In genomic region chr4:184902550-184902949, GRCh38 we compare ENCODE assay signal across 20 cellular contexts.
DNase-seq lines count a peak whose midpoint lies in the region; ATAC-seq, FAIRE-seq and TF ChIP-seq lines count a peak whose summit lies in the region.
"Had no signal": no experiment of that assay in that cellular context is flagged by ENCODE, and none has a peak within 500 bp of the region (broad histone marks: within the 10 kb centered on the region; RNA-seq: fewer than 3 reads in every experiment).

No MANE protein-coding gene starts in this region.

- no peak overlapping the region for H2AFZ ChIP-seq in K562 (ENCODE audit: low read depth, low read length)
- no peak overlapping the region for H2AFZ ChIP-seq in HepG2 (ENCODE audit: low read length)

- FAIRE-seq in K562 (lab: Jason Lieb, UNC) (no peak), HepG2 (lab: Jason Lieb, UNC) (no peak)
- FAIRE-seq: A549, D721Med, G401.6, GM12891, GM19239 had no signal

- TF ChIP-seq RAD21 in K562 (CRISPR knock-in tag; conservative IDR thresholded peaks at IDR 0.05 in 1 of 2, IDR thresholded peaks at IDR 0.05 in 1 of 2) (no peak), HepG2 (CRISPR knock-in tag; IDR thresholded peaks at IDR 0.05) (no peak)

- CTCF ChIA-PET in K562 (lab: Yijun Ruan, JAX; ENCODE audit: low intra/inter-chr PET ratio) (no interaction called here), HepG2 (lab: Yijun Ruan, JAX; ENCODE audit: low intra/inter-chr PET ratio, low total read pairs) (no interaction called here)

- H3K9ac ChIP-seq in K562 (ENCODE audit: insufficient read depth in 1 of 2, low read depth in 2 of 2, low read length in 2 of 2) (no peak overlapping the region), HepG2 (ENCODE audit: insufficient read depth, low read depth, low read length) (no peak overlapping the region)
- H3K9ac ChIP-seq: BLaER1 treated with 17β-estradiol and CSF1 and Interleukin-3, amounts not matched to agents 10 nM and 100 nM had no signal

- intact Hi-C loops in K562 (cut with micrococcal nuclease) (loop anchor here (10.0 kb wide), 1 partner anchor 78 kb away; the partner anchor contains the start of gene ACSL1), HepG2 (cut with micrococcal nuclease; ENCODE audit: unreplicated experiment) (no loop called here), right lobe of liver (cut with DNase I) (no loop called here), ascending aorta (cut with DNase I) (no loop called here)

- H3K79me2 ChIP-seq in K562 (ENCODE audit: control insufficient read depth, insufficient read depth, low read length) (no peaks in the 10 kb centered on the region), HepG2 (ENCODE audit: insufficient read depth, low read length) (no peaks in the 10 kb centered on the region)

- H3K4me1 ChIP-seq in K562 (replicated peaks in 1 of 2; ENCODE audit: control insufficient read depth in 2 of 2, insufficient read depth in 2 of 2, low read length in 2 of 2) (no peaks in the 10 kb centered on the region; a peak in 1 of 5 replicates), HepG2 (ENCODE audit: insufficient read depth, low read length) (peaks cover 21% of the 10 kb centered on the region; the same call in 1 of the 2 replicates), right lobe of liver (peaks cover 0 to 55% (median 16%) of the 10 kb centered on the region in 4 donors), ascending aorta (no peaks in the 10 kb centered on the region)
- H3K4me1 ChIP-seq: A549, Caco-2 had no signal

- H3K9me3 ChIP-seq in K562 (replicated peaks; ENCODE audit: control insufficient read depth, insufficient read depth, low read depth, low read length), result no peaks in the 10 kb centered on the region
- no peaks in the 10 kb centered on the region for H3K9me3 ChIP-seq in HepG2 (ENCODE audit: low read length)
- no peaks in the 10 kb centered on the region for H3K9me3 ChIP-seq in right lobe of liver
- no peaks in the 10 kb centered on the region for H3K9me3 ChIP-seq in ascending aorta
- H3K9me3 ChIP-seq: A549, Caco-2 had no signal

- ATAC-seq in K562 (no peak), HepG2 (no peak), right lobe of liver (peak; percentile 5 to 23 (median 20)), esophagus mucosa (no peak)
- ATAC-seq: A549; CD8-positive, alpha-beta T cell had no signal

- DNase-seq in K562 (ENCODE audit: extremely low read depth in 1 of 4, low spot score in 3 of 4), result no peak
- DNase-seq in HepG2 (ENCODE audit: low spot score), result no peak
- no peak for DNase-seq in right lobe of liver
- DNase-seq in ascending aorta (ENCODE audit: low spot score in 2 of 2), result no peak
- DNase-seq: AML-193; Caco-2; Calu3; CD4-positive, alpha-beta T cell; CD8-positive, alpha-beta T cell; DMS79 treated with DMSO at 0.1 percent for 48 hours; GF-D8 had no signal

- no peaks in the 10 kb centered on the region for H3K9me1 ChIP-seq in K562 (ENCODE audit: control insufficient read depth, insufficient read depth, low read length)

- POLR2A ChIA-PET in K562 (lab: Yijun Ruan, JAX) (no interaction called here), HepG2 (lab: Yijun Ruan, JAX) (interaction anchor here (1.3 kb wide), 1 partner anchor 89 kb away, joined by 4 read pairs; no protein-coding TSS in a partner anchor)

- TF ChIP-seq POLR2A in K562 (conservative IDR thresholded peaks at IDR 0.05) (no peak), HepG2 (IDR thresholded peaks at IDR 0.05; ENCODE audit: insufficient read depth in 1 of 2, low read depth in 2 of 2, low read length in 2 of 2) (no peak), right lobe of liver (IDR thresholded peaks at IDR 0.05) (no peak)

- TF ChIP-seq CTCF in K562 (IDR thresholded peaks at IDR 0.05 in 2 of 3, conservative IDR thresholded peaks at IDR 0.05 in 1 of 3; ENCODE audit: insufficient read depth in 2 of 3, low read depth in 1 of 3, low read length in 3 of 3) (no peak), HepG2 (CRISPR knock-in tag; IDR thresholded peaks at IDR 0.05) (no peak), right lobe of liver (IDR thresholded peaks at IDR 0.05) (no peak), ascending aorta (IDR thresholded peaks at IDR 0.05) (no peak)

- H3K27me3 ChIP-seq in K562 (ENCODE audit: control insufficient read depth in 2 of 2, insufficient read depth in 2 of 2, low read length in 2 of 2) (peaks cover 3 to 34% of the 10 kb centered on the region in 2 experiments), HepG2 (ENCODE audit: control insufficient read depth in 1 of 2, insufficient read depth in 2 of 2, low read length in 2 of 2) (peaks cover 0 to 4% of the 10 kb centered on the region in 2 experiments; a peak in 2 of 5 replicates), right lobe of liver (no peaks in the 10 kb centered on the region), ascending aorta (no peaks in the 10 kb centered on the region)
- H3K27me3 ChIP-seq: BLaER1 treated with 17β-estradiol and CSF1 and Interleukin-3, amounts not matched to agents 10 nM and 100 nM had no signal

- no peak overlapping the region for H3K4me3 ChIP-seq in K562
- H3K4me3 ChIP-seq in HepG2 (replicated peaks in 1 of 3; ENCODE audit: insufficient read depth in 1 of 3, low read depth in 2 of 3, low read length in 3 of 3), result no peak overlapping the region
- no peak overlapping the region for H3K4me3 ChIP-seq in right lobe of liver
- H3K4me3 ChIP-seq in ascending aorta, result no peak overlapping the region
- H3K4me3 ChIP-seq: A549; BLaER1 treated with 17β-estradiol and CSF1 and Interleukin-3, amounts not matched to agents 10 nM and 100 nM had no signal

- H3K27ac ChIP-seq in K562 (ENCODE audit: extremely low read depth, low read depth, low read length) (no peak overlapping the region), HepG2 (ENCODE audit: extremely low read length, insufficient read depth, low read length) (no peak overlapping the region), right lobe of liver (peak overlapping the region; percentile 18 to 96 (median 55)), ascending aorta (no peak overlapping the region)
- H3K27ac ChIP-seq: 22Rv1; A549; BLaER1 treated with 17β-estradiol and CSF1 and Interleukin-3, amounts not matched to agents 10 nM and 100 nM; C4-2B had no signal

- H3K4me2 ChIP-seq in K562 (ENCODE audit: insufficient read depth, low read length) (no peak overlapping the region), HepG2 (ENCODE audit: low read depth, low read length) (no peak overlapping the region)
- H3K4me2 ChIP-seq: A549; BLaER1 treated with 17β-estradiol and CSF1 and Interleukin-3, amounts not matched to agents 10 nM and 100 nM had no signal

- 15% methylated on average over 2 of the region's 2 CpGs for WGBS in K562 (ENCODE audit: insufficient coverage, low coverage, missing lambda C conversion rate)
- WGBS in HepG2 (ENCODE audit: low lambda C conversion rate), result 38% methylated on average over 2 of the region's 2 CpGs
- WGBS in right lobe of liver (ENCODE audit: insufficient coverage, low coverage, low lambda C conversion rate, missing lambda C conversion rate), result 64% methylated on average over 2 of the region's 2 CpGs

- in situ Hi-C loops in K562 (cut with MboI), result no loop called here
- in situ Hi-C loops in HepG2 (cut with HindIII; ENCODE audit: extremely low pct_ligation_motif_present, low pct_unique_long_range_greater_than_20kb), result no loop called here

- H4K20me1 ChIP-seq in K562 (replicated peaks; ENCODE audit: control insufficient read depth, insufficient read depth, low read length), result no peaks in the 10 kb centered on the region
- H4K20me1 ChIP-seq in HepG2 (ENCODE audit: insufficient read depth, low read length), result no peaks in the 10 kb centered on the region
- H4K20me1 ChIP-seq: BLaER1 treated with 17β-estradiol and CSF1 and Interleukin-3, amounts not matched to agents 10 nM and 100 nM had no signal

- no peaks in the 10 kb centered on the region for H3K36me3 ChIP-seq in K562 (ENCODE audit: control insufficient read depth, insufficient read depth, low read length)
- H3K36me3 ChIP-seq in HepG2 (replicated peaks in 1 of 2; ENCODE audit: control insufficient read depth in 1 of 2, insufficient read depth in 2 of 2, low read length in 2 of 2), result no peaks in the 10 kb centered on the region
- no peaks in the 10 kb centered on the region for H3K36me3 ChIP-seq in right lobe of liver
- no peaks in the 10 kb centered on the region for H3K36me3 ChIP-seq in ascending aorta
- H3K36me3 ChIP-seq: BLaER1 treated with 17β-estradiol and CSF1 and Interleukin-3, amounts not matched to agents 10 nM and 100 nM had no signal

- TF ChIP-seq EP300 in K562 (IDR thresholded peaks at IDR 0.05; ENCODE audit: low read length) (no peak), HepG2 (IDR thresholded peaks at IDR 0.05; ENCODE audit: low read depth in 2 of 2, low read length in 2 of 2) (no peak), HepG2 (CRISPR knock-in tag; IDR thresholded peaks at IDR 0.05; ENCODE audit: borderline replicate concordance) (no peak)

- BruUV-seq in K562 (replicated peaks; lab: Mats Ljungman, UMichigan) (no TSS peak), HepG2 (replicated peaks; lab: Mats Ljungman, UMichigan) (no TSS peak)

TF ChIP-seq in K562, 482 proteins besides CTCF, POLR2A, EP300 and RAD21 (continues in another document):
- no peak for TF ChIP-seq ARID3A (IDR thresholded peaks at IDR 0.05; ENCODE audit: borderline replicate concordance, low read depth, low read length)

TF ChIP-seq in HepG2, 621 proteins besides CTCF, POLR2A, EP300 and RAD21:
- TF ChIP-seq RORA (CRISPR knock-in tag; IDR thresholded peaks at IDR 0.05), result no peak
- TF ChIP-seq RBM39 (IDR thresholded peaks at IDR 0.05; ENCODE audit: low read depth, low read length, poor library complexity, severe bottlenecking), result no peak
- no peak for TF ChIP-seq ZNF644 (CRISPR knock-in tag; IDR thresholded peaks at IDR 0.05; ENCODE audit: low read depth)
- peak; percentile 62; the same call in 1 of the 2 replicates for TF ChIP-seq NR2C2 (CRISPR knock-in tag; IDR thresholded peaks at IDR 0.05; ENCODE audit: borderline replicate concordance)
TF ChIP-seq in HepG2: peak in this region for 1.

Comparison
In these comparisons a context has a peak if more than half of its experiments do, and no peak if none do; other contexts are left out.
1. ATAC-seq: peak in right lobe of liver (4 of 4); none in K562 (single experiment), HepG2 (single experiment) and esophagus mucosa (single experiment).
2. H3K27ac ChIP-seq: peak in right lobe of liver (3 of 3); none in K562 (single experiment), HepG2 (single experiment) and ascending aorta (0 of 2).
3. Of the 241 proteins assayed by ChIP-seq in both HepG2 and K562: peak only in HepG2: NR2C2; only in K562: none; in both: none; in neither: 240.